Comparison of ENCODE assay signal across 1 cellular context in genomic region chr15:64515825-64516224, GRCh38.
TF ChIP-seq lines count a peak whose summit lies in the region.

No MANE protein-coding gene starts in this region.

TF ChIP-seq in GM23338, 12 proteins besides CTCF, POLR2A, EP300 and RAD21 (continued from another document):
- TF ChIP-seq ZNF462 (CRISPR knock-in tag; IDR thresholded peaks at IDR 0.05) (no peak), CREB1 (CRISPR knock-in tag; IDR thresholded peaks at IDR 0.05; ENCODE audit: low read depth) (no peak), POLR2AphosphoS5 (IDR thresholded peaks at IDR 0.05; ENCODE audit: low read depth) (no peak)
